8 cellular contexts compared by ENCODE assay signal in genomic region chr6:28136585-28137457, GRCh38. TPM values are rescaled to one million over a fixed set of nuclear protein-coding genes. Genes with fewer than 3 reads are reported as not detected.
DNase-seq lines count a peak whose midpoint lies in the region; ATAC-seq, FAIRE-seq and TF ChIP-seq lines count a peak whose summit lies in the region.

No MANE protein-coding gene starts in this region.

- H3K4me3 ChIP-seq in right atrium auricular region (peak overlapping the region; percentile 72 to 88), psoas muscle (peak overlapping the region; percentile 90)

- ATAC-seq in HG02870 (IDR thresholded peaks at IDR 0.05; ENCODE audit: unreplicated experiment) (peak; percentile 53), T-helper 17 cell (peak; percentile 48), psoas muscle (peak; percentile 92 to 94 (median 93))

- peak overlapping the region; percentile 100 for H3K27ac Mint-ChIP-seq in T-helper 17 cell

- peak overlapping the region; percentile 95 to 97 for H3K27ac ChIP-seq in right atrium auricular region
- H3K27ac ChIP-seq in psoas muscle, result peak overlapping the region; percentile 90

- intact Hi-C loops in psoas muscle (cut with DNase I), result loop anchor here (1.0 to 5.0 kb wide), 5 partner anchors 115 to 220 kb away; partner anchors contain the start of genes ZKSCAN4 (in 2 of the 2), ZSCAN26 (in 1 of the 2) and ZSCAN31 (in 1 of the 2)

- no peaks in the 10 kb centered on the region for H3K9me3 ChIP-seq in T-helper 17 cell (ENCODE audit: control insufficient read depth, low read length, poor library complexity, severe bottlenecking)
- H3K9me3 ChIP-seq in right atrium auricular region, result no peaks in the 10 kb centered on the region
- no peaks in the 10 kb centered on the region for H3K9me3 ChIP-seq in psoas muscle

- H3K4me1 Mint-ChIP-seq in T-helper 17 cell, result peaks cover 62% of the 10 kb centered on the region

- H3K27me3 Mint-ChIP-seq in T-helper 17 cell, result no peaks in the 10 kb centered on the region

- 0% methylated on average over 57 of the region's 57 CpGs for WGBS in psoas muscle, 3 donors

- TF ChIP-seq POLR2A in GM12892 (IDR thresholded peaks at IDR 0.05; ENCODE audit: low read depth, low read length), result peak; percentile 86

- peak; percentile 87 for FAIRE-seq in GM12892 (lab: Jason Lieb, UNC)
- no peak for FAIRE-seq in urothelium cell line (lab: Jason Lieb, UNC)

- H3K4me1 ChIP-seq in right atrium auricular region (peaks cover 0 to 31% of the 10 kb centered on the region in 2 donors), psoas muscle (peaks cover 13% of the 10 kb centered on the region)

- no peak for TF ChIP-seq CTCF in right atrium auricular region (IDR thresholded peaks at IDR 0.05)
- TF ChIP-seq CTCF in psoas muscle (IDR thresholded peaks at IDR 0.05), result no peak

- H3K4me3 Mint-ChIP-seq in T-helper 17 cell, result peak overlapping the region; percentile 96

- H3K36me3 Mint-ChIP-seq in T-helper 17 cell (ENCODE audit: low read depth), result peaks cover 6% of the 10 kb centered on the region

- H3K36me3 ChIP-seq in right atrium auricular region, result no peaks in the 10 kb centered on the region
- H3K36me3 ChIP-seq in psoas muscle (ENCODE audit: insufficient read depth in 1 of 2, low read depth in 1 of 2), result peaks cover 0 to 14% of the 10 kb centered on the region in 2 donors

- DNase-seq in GM12892 (ENCODE audit: insufficient read length) (peak; percentile 35), NCI-H1694 (lab: John Stamatoyannopoulos, UW) (peak; percentile 86), T-helper 17 cell (peak; percentile 28 to 58 (median 45)), anterior cingulate cortex (lab: John Stamatoyannopoulos, UW) (peak; percentile 42 to 92 (median 78)), right atrium auricular region (ENCODE audit: low spot score) (peak; percentile 93), psoas muscle (peak; percentile 91 to 96), urothelium cell line (ENCODE audit: low spot score) (peak; percentile 86)

- H3K27me3 ChIP-seq in right atrium auricular region, result no peaks in the 10 kb centered on the region
- H3K27me3 ChIP-seq in psoas muscle (ENCODE audit: insufficient read depth in 3 of 3, low read length in 2 of 3), result no peaks in the 10 kb centered on the region

RNA-seq across cellular contexts. Expression of gene ZKSCAN8, which starts 4.9 kb away (rescaled TPM):
- polyA plus RNA-seq in GM12892 (2012; ENCODE audit: missing spikeins), result 8.2 TPM
- total RNA-seq in T-helper 17 cell (10 to 100 TPM; 20.2 to 24.6 TPM), right atrium auricular region (10 to 100 TPM; 10.4 to 13.1 TPM), psoas muscle (10 to 100 TPM in 2 of 4 donors, 1 to 10 TPM in 2; 7.7 to 12.5 (median 9.2) TPM)
- polyA plus RNA-seq in psoas muscle, result 1 to 10 TPM; 1.6 to 8.2 (median 3.1) TPM

RNA-seq across cellular contexts. Expression of gene ZSCAN16, which starts 12.4 kb away (rescaled TPM):
- 3.2 TPM for polyA plus RNA-seq in GM12892 (2012; ENCODE audit: missing spikeins)
- total RNA-seq in T-helper 17 cell (1 to 10 TPM; 7.8 to 8.3 TPM), right atrium auricular region (1 to 10 TPM; 1.2 to 3.1 TPM), psoas muscle (1 to 10 TPM in 3 of 4 donors, under 1 TPM in 1; 0.96 to 3.1 (median 1.7) TPM)
- 1 to 10 TPM; 1.7 to 7.1 (median 3.1) TPM for polyA plus RNA-seq in psoas muscle

RNA-seq across cellular contexts. Expression of gene ZNF165, which starts 56.5 kb away (rescaled TPM):
- polyA plus RNA-seq in GM12892 (2012; ENCODE audit: missing spikeins), result 1.9 TPM
- total RNA-seq in T-helper 17 cell (1 to 10 TPM; 4.7 to 5.4 TPM), right atrium auricular region (1 to 10 TPM in 1 of 2 donors, under 1 TPM in 1; 0.47 to 1.1 TPM), psoas muscle (under 1 TPM in 3 of 4 donors, not detected in 1; 0.14 to 0.48 (median 0.30) TPM)
- polyA plus RNA-seq in psoas muscle, result under 1 TPM; 0.31 to 0.35 (median 0.31) TPM

Comparison
In these comparisons a context has a peak if more than half of its experiments do, and no peak if none do; other contexts are left out.
1. Peak in every context shown above with its lines: DNase-seq, ATAC-seq, H3K4me3 ChIP-seq and H3K27ac ChIP-seq.
2. DNase-seq: peak in every context shown above with its lines; median percentile 94 in psoas muscle; 93 in right atrium auricular region; 86 in NCI-H1694; 86 in urothelium cell line; 78 in anterior cingulate cortex; 45 in T-helper 17 cell; 35 in GM12892.